27 cellular contexts compared by ENCODE assay signal in genomic region chr10:129637010-129637409, GRCh38.
"Had no signal": no experiment of that assay in that cellular context is flagged by ENCODE, and none has a peak within 500 bp of the region (broad histone marks: within the 10 kb centered on the region; RNA-seq: fewer than 3 reads in every experiment).

No MANE protein-coding gene starts in this region.

- H3K4me3 ChIP-seq: ascending aorta, cardiac muscle cell, PC-9 had no signal

- H2AFZ ChIP-seq: PC-9 had no signal

- H3K4me2 ChIP-seq: PC-9 had no signal

- H3K4me1 ChIP-seq: ascending aorta had no signal

- H3K36me3 ChIP-seq: ascending aorta, cardiac muscle cell had no signal

- H3K4me1 Mint-ChIP-seq: activated CD4-positive, alpha-beta T cell treated with anti-CD3 and anti-CD28 coated beads, Interleukin-2, amount 10 ng/mL, durations not matched to agents 24 days and 14 days; activated naive CD4-positive, alpha-beta T cell treated with anti-CD3 and anti-CD28 coated beads, Interleukin-2, amount 50 U/mL, for 24 hours; activated naive CD8-positive, alpha-beta T cell treated with anti-CD3 and anti-CD28 coated beads, Interleukin-2, amount 10 ng/mL, durations not matched to agents 7 days and 5 days; central memory CD8-positive, alpha-beta T cell had no signal

- H3K27ac ChIP-seq: ascending aorta, cardiac muscle cell, PC-9, VCaP had no signal

- H3K4me3 Mint-ChIP-seq: activated CD4-positive, alpha-beta T cell treated with anti-CD3 and anti-CD28 coated beads, Interleukin-2, amount 10 ng/mL, durations not matched to agents 24 days and 14 days; activated CD8-positive, alpha-beta T cell treated with anti-CD3 and anti-CD28 coated beads for 36 hours; activated naive CD4-positive, alpha-beta T cell treated with anti-CD3 and anti-CD28 coated beads, Interleukin-2, amount 50 U/mL, for 24 hours; activated naive CD8-positive, alpha-beta T cell treated with anti-CD3 and anti-CD28 coated beads, Interleukin-2, amount 10 ng/mL, durations not matched to agents 7 days and 5 days; activated T-cell treated with anti-CD3 and anti-CD28 coated beads, Interleukin-2, amount 50 U/mL, for 24 hours; central memory CD8-positive, alpha-beta T cell had no signal

- DNase-seq: activated CD4-positive, alpha-beta T cell treated with anti-CD3 and anti-CD28 coated beads, Interleukin-2, amount 10 ng/mL, durations not matched to agents 24 days and 14 days; activated CD4-positive, alpha-beta T cell treated with anti-CD3 and anti-CD28 coated beads, Interleukin-2, amount 50 U/mL, for 4 hours; activated CD8-positive, alpha-beta T cell treated with anti-CD3 and anti-CD28 coated beads for 36 hours; activated gamma-delta T cell; activated naive CD4-positive, alpha-beta T cell treated with Interleukin-2 at 50 U/mL for 16 hours; activated naive CD8-positive, alpha-beta T cell treated with anti-CD3 and anti-CD28 coated beads, Interleukin-2, amount 10 ng/mL, durations not matched to agents 7 days and 5 days; activated T-cell treated with anti-CD3 and anti-CD28 coated beads, Interleukin-2, amount 50 U/mL, for 24 hours; amygdala; MV-4-11; NCI-H1092; NCI-H1436 treated with DMSO at 0.1 percent for 48 hours; NCI-H1694 treated with DMSO at 0.1 percent for 48 hours; NCI-H2029; NCI-H345; NCI-H524 treated with DMSO at 0.1 percent for 48 hours; PC-9; Right ventricle myocardium superior; SW 1271; T-helper 1 cell; T-helper 2 cell; T-helper 9 cell had no signal

- H3K27ac Mint-ChIP-seq: activated CD4-positive, alpha-beta T cell treated with anti-CD3 and anti-CD28 coated beads, Interleukin-2, amount 10 ng/mL, durations not matched to agents 24 days and 14 days; activated CD8-positive, alpha-beta T cell treated with anti-CD3 and anti-CD28 coated beads for 36 hours; activated naive CD4-positive, alpha-beta T cell treated with anti-CD3 and anti-CD28 coated beads, Interleukin-2, amount 50 U/mL, for 24 hours; activated naive CD8-positive, alpha-beta T cell treated with anti-CD3 and anti-CD28 coated beads, Interleukin-2, amount 10 ng/mL, durations not matched to agents 7 days and 5 days; activated T-cell treated with anti-CD3 and anti-CD28 coated beads, Interleukin-2, amount 50 U/mL, for 24 hours; activated T-helper 2 cell treated with anti-CD3 and anti-CD28 coated beads, Interferon-gamma antibody, Interleukin-2, Interleukin-4, amounts not matched to agents 10 μg/mL and 5 μg/mL and 100 μg/mL, durations not matched to agents 14 hours and 24 hours and 36 hours had no signal

- H3K27me3 ChIP-seq: ascending aorta, cardiac muscle cell had no signal

- H3K27me3 Mint-ChIP-seq: activated CD4-positive, alpha-beta T cell treated with anti-CD3 and anti-CD28 coated beads, Interleukin-2, amount 10 ng/mL, durations not matched to agents 24 days and 14 days; activated CD8-positive, alpha-beta T cell treated with anti-CD3 and anti-CD28 coated beads for 36 hours; activated naive CD4-positive, alpha-beta T cell treated with anti-CD3 and anti-CD28 coated beads, Interleukin-2, amount 50 U/mL, for 24 hours; activated naive CD8-positive, alpha-beta T cell treated with anti-CD3 and anti-CD28 coated beads, Interleukin-2, amount 10 ng/mL, durations not matched to agents 7 days and 5 days; activated T-cell treated with anti-CD3 and anti-CD28 coated beads, Interleukin-2, amount 50 U/mL, for 24 hours; central memory CD8-positive, alpha-beta T cell had no signal

- ATAC-seq: activated CD8-positive, alpha-beta T cell treated with anti-CD3 and anti-CD28 coated beads for 36 hours had no signal
